8 cellular contexts compared by ENCODE assay signal in genomic region chr6:143397229-143398222, GRCh38. TPM values are rescaled to one million over a fixed set of nuclear protein-coding genes. Genes with fewer than 3 reads are reported as not detected.
DNase-seq lines count a peak whose midpoint lies in the region; ATAC-seq, FAIRE-seq and TF ChIP-seq lines count a peak whose summit lies in the region.

No MANE protein-coding gene starts in this region.

- no peaks in the 10 kb centered on the region for H3K79me2 ChIP-seq in keratinocyte (ENCODE audit: control insufficient read depth, insufficient read depth, low read length)

- H3K4me2 ChIP-seq in keratinocyte (ENCODE audit: control insufficient read depth, extremely low read depth, insufficient read depth, low read depth, low read length): peak overlapping the region; percentile 72

- in situ Hi-C loops in transverse colon (cut with MboI; ENCODE audit: low pct_ligation_motif_present in 1 of 4, low pct_unique_long_range_greater_than_20kb in 1 of 4, low sequenced_read_pairs in 3 of 4): no loop called here

- TF ChIP-seq CTCF in keratinocyte (optimal IDR thresholded peaks at IDR 0.05 in 1 of 3, IDR thresholded peaks at IDR 0.05 in 1 of 3, conservative IDR thresholded peaks at IDR 0.05 in 1 of 3; ENCODE audit: extremely low read depth in 1 of 3, insufficient read depth in 2 of 3, low read length in 3 of 3) (no peak), transverse colon (IDR thresholded peaks at IDR 0.05) (no peak)

- intact Hi-C loops in transverse colon (cut with DNase I; ENCODE audit: low total_unique reads): no loop called here

- ATAC-seq in HG03565 (IDR thresholded peaks at IDR 0.05; ENCODE audit: unreplicated experiment) (no peak), GM19467 (IDR thresholded peaks at IDR 0.05; ENCODE audit: unreplicated experiment) (no peak), HG02852 (IDR thresholded peaks at IDR 0.05; ENCODE audit: unreplicated experiment) (no peak)

- FAIRE-seq in keratinocyte (lab: Jason Lieb, UNC): peak; percentile 94

- no peaks in the 10 kb centered on the region for H3K27me3 ChIP-seq in adipocyte (replicated peaks; ENCODE audit: control insufficient read depth, insufficient read depth, low read length)
- no peaks in the 10 kb centered on the region for H3K27me3 ChIP-seq in keratinocyte (ENCODE audit: control insufficient read depth, extremely low read depth, insufficient read depth, low read length)
- no peaks in the 10 kb centered on the region for H3K27me3 ChIP-seq in transverse colon

- dilution Hi-C loops in keratinocyte (cut with MboI; ENCODE audit: extremely low pct_ligation_motif_present, low sequenced_read_pairs): no loop called here

- H3K9me3 ChIP-seq in adipocyte (ENCODE audit: control insufficient read depth, low read length) (no peaks in the 10 kb centered on the region), keratinocyte (ENCODE audit: control insufficient read depth, low read depth, low read length) (no peaks in the 10 kb centered on the region), transverse colon (no peaks in the 10 kb centered on the region)

- H4K20me1 ChIP-seq in keratinocyte (ENCODE audit: control insufficient read depth, extremely low read depth, insufficient read depth, low read length): no peaks in the 10 kb centered on the region

- no peak overlapping the region for H3K4me3 ChIP-seq in adipocyte (ENCODE audit: low read length)
- H3K4me3 ChIP-seq in keratinocyte (ENCODE audit: control insufficient read depth in 2 of 3, extremely low read depth in 1 of 3, insufficient read depth in 2 of 3, low read depth in 1 of 3, low read length in 3 of 3): no peak overlapping the region
- H3K4me3 ChIP-seq in transverse colon: no peak overlapping the region

- TF ChIP-seq POLR2A in transverse colon (IDR thresholded peaks at IDR 0.05): no peak

- no peak overlapping the region for H3K9ac ChIP-seq in adipocyte (ENCODE audit: low read length)
- H3K9ac ChIP-seq in keratinocyte (ENCODE audit: control insufficient read depth, extremely low read depth, insufficient read depth, low read length): peak overlapping the region; percentile 75

- no peak for TF ChIP-seq EP300 in transverse colon (IDR thresholded peaks at IDR 0.05; ENCODE audit: low read depth)

- WGBS in transverse colon (ENCODE audit: low coverage in 1 of 2), 2 donors: 24 to 47% methylated on average over 9 to 16 of the region's 16 CpGs

- H3K9me1 ChIP-seq in keratinocyte (ENCODE audit: control insufficient read depth, extremely low read depth, insufficient read depth, low read length): no peaks in the 10 kb centered on the region

- no peak overlapping the region for H2AFZ ChIP-seq in keratinocyte (ENCODE audit: control insufficient read depth, low read length)

- H3K4me1 ChIP-seq in adipocyte (ENCODE audit: control insufficient read depth, insufficient read depth, low read length): no peaks in the 10 kb centered on the region
- peaks cover 57% of the 10 kb centered on the region for H3K4me1 ChIP-seq in keratinocyte (ENCODE audit: control insufficient read depth, extremely low read depth, insufficient read depth, low read length)
- H3K4me1 ChIP-seq in transverse colon: peaks cover 0 to 26% (median 2%) of the 10 kb centered on the region in 4 donors

- H3K36me3 ChIP-seq in adipocyte (ENCODE audit: control insufficient read depth, insufficient read depth, low read length, severe bottlenecking) (no peaks in the 10 kb centered on the region), keratinocyte (ENCODE audit: control insufficient read depth in 2 of 2, extremely low read depth in 1 of 2, insufficient read depth in 2 of 2, low read length in 2 of 2) (no peaks in the 10 kb centered on the region), transverse colon (no peaks in the 10 kb centered on the region)

- peak; percentile 1 for DNase-seq in stimulated activated CD8-positive, alpha-beta memory T cell treated with anti-CD3 and anti-CD28 coated beads, Interleukin-12 subunit alpha, Interleukin-12 subunit beta, amount 100 ng/mL, for 1 hour (ENCODE audit: low read depth)
- DNase-seq in stimulated activated CD8-positive, alpha-beta memory T cell treated with anti-CD3 and anti-CD28 coated beads, Interleukin-4, amount 100 ng/mL, for 48 hours: no peak
- DNase-seq in adipocyte (ENCODE audit: low read depth) (peak; percentile 31), keratinocyte (ENCODE audit: low read depth, low spot score) (peak; percentile 91), transverse colon (peak; percentile 55)

- peak overlapping the region; percentile 98 for H3K27ac ChIP-seq in keratinocyte (ENCODE audit: control insufficient read depth, insufficient read depth, low read length)
- H3K27ac ChIP-seq in transverse colon: no peak overlapping the region

RNA-seq across cellular contexts. Expression of gene ADAT2, which starts 53.0 kb away (rescaled TPM):
- 8.0 to 23.1 TPM (median 14.8 TPM) in 3 replicates for polyA plus RNA-seq in keratinocyte
- polyA plus RNA-seq in keratinocyte (2011; ENCODE audit: low read depth): 9.1 TPM
- 2.6 and 5.1 TPM in 2 replicates for polyA plus RNA-seq in keratinocyte (2011; cell fraction: cytosol; rRNA removed)
- 52.9 and 62.6 TPM in 2 replicates for polyA plus RNA-seq in keratinocyte (2011; cell fraction: nucleus; rRNA removed)
- 6.7 and 9.4 TPM in 2 replicates for polyA plus RNA-seq in keratinocyte (2012; ENCODE audit: low replicate concordance)
- 0.85 to 11.7 TPM (median 7.6 TPM) in 3 replicates for polyA minus RNA-seq in keratinocyte
- 5.2 TPM for polyA minus RNA-seq in keratinocyte (2011; cell fraction: cytosol; rRNA and poly(A)+ RNA removed)
- 8.8 and 16.8 TPM in 2 replicates for polyA minus RNA-seq in keratinocyte (2011; cell fraction: nucleus; rRNA and poly(A)+ RNA removed)
- total RNA-seq in transverse colon: 10 to 100 TPM in 2 of 4 donors, 1 to 10 TPM in 1, under 1 TPM in 1; 0.75 to 12.7 (median 9.7) TPM

RNA-seq across cellular contexts. Expression of gene PEX3, which starts 53.1 kb away (rescaled TPM):
- polyA plus RNA-seq in keratinocyte: 29.4 to 68.1 TPM (median 67.4 TPM) in 3 replicates
- 23.7 TPM for polyA plus RNA-seq in keratinocyte (2011; ENCODE audit: low read depth)
- 21.1 and 41.2 TPM in 2 replicates for polyA plus RNA-seq in keratinocyte (2011; cell fraction: cytosol; rRNA removed)
- 53.1 and 55.4 TPM in 2 replicates for polyA plus RNA-seq in keratinocyte (2011; cell fraction: nucleus; rRNA removed)
- polyA plus RNA-seq in keratinocyte (2012; ENCODE audit: low replicate concordance): 23.5 and 25.5 TPM in 2 replicates
- 13.8 to 33.1 TPM (median 22.5 TPM) in 3 replicates for polyA minus RNA-seq in keratinocyte
- polyA minus RNA-seq in keratinocyte (2011; cell fraction: cytosol; rRNA and poly(A)+ RNA removed): 46.0 TPM
- 33.9 and 55.9 TPM in 2 replicates for polyA minus RNA-seq in keratinocyte (2011; cell fraction: nucleus; rRNA and poly(A)+ RNA removed)
- total RNA-seq in transverse colon: 10 to 100 TPM in 1 of 4 donors, 1 to 10 TPM in 1, not detected in 2; 7.6 to 13.2 TPM
